Comparison of ENCODE assay signal across 8 cellular contexts in the genomic region with DNA sequence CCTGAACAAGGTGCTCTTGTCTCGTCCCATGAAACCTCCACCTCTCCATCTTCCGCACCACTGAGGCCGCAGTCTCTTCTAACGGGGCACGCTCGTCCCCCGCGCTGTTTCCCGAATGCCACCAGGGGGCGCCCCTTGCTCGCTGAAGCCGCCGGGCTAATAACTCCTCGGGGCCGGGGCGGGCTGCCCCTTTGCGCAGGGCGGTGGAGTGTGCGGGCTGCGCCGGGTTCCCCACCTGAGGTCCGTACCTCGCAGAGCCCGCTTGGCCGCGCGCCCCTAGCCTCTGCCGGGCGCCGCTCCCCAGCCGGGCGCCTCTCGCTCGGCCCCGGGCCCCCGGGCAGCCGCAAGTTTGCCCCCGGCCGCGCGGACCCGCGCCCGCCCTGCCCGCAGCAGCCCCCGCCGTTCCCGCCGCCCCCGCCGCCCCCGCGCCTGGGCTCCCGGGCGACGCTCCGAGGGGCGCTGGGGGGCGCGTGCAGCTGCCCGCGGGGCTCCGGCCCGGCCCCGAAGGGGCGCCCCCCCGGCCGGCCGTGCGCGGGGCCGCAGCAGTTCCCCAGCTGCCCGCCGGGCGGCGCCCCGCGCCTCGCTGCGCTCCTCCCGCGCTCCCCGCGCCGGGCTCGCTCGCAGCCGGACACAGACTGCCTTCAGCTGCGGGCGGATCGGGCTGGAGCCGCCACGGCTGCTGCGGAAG. TPM values are rescaled to one million over a fixed set of nuclear protein-coding genes. Genes with fewer than 3 reads are reported as not detected.
DNase-seq lines count a peak whose midpoint lies in the region; ATAC-seq and TF ChIP-seq lines count a peak whose summit lies in the region.

GRIK4 (plus strand) TSS at position 633 of the 688 bp plus-strand sequence. CDS start 148,571 bp downstream, outside the sequence.

- H3K4me3 Mint-ChIP-seq in CD8-positive, alpha-beta memory T cell = peak within 1 kb of the TSS in 5 of 7 donors; percentile 39 to 82 (median 57)

- peaks cover 53 to 81% of the 10 kb centered on the region in 2 donors for H3K27me3 Mint-ChIP-seq in CD8-positive, alpha-beta memory T cell

- H3K27me3 ChIP-seq in CD8-positive, alpha-beta memory T cell (ENCODE audit: insufficient read depth, low read length, poor library complexity, severe bottlenecking) = peaks cover 7% of the 10 kb centered on the region
- peaks cover 50% of the 10 kb centered on the region for H3K27me3 ChIP-seq in NT2/D1 (ENCODE audit: insufficient read depth, insufficient read length)

- no peak within 1 kb of the TSS for H3K27ac Mint-ChIP-seq in CD8-positive, alpha-beta memory T cell

- H3K9me3 Mint-ChIP-seq in CD8-positive, alpha-beta memory T cell = no peaks in the 10 kb centered on the region

- H3K9ac ChIP-seq in NT2/D1 (ENCODE audit: insufficient read length, low read depth) = peak within 1 kb of the TSS; percentile 61

- peaks cover 0 to 5% (median 3%) of the 10 kb centered on the region in 3 donors for H3K4me1 Mint-ChIP-seq in CD8-positive, alpha-beta memory T cell

- TF ChIP-seq POLR2A in erythroblast (IDR thresholded peaks at IDR 0.05; ENCODE audit: low read length) = no peak

- peak; percentile 71 for ATAC-seq in GM19467 (IDR thresholded peaks at IDR 0.05; ENCODE audit: unreplicated experiment)

- H3K4me1 ChIP-seq in CD8-positive, alpha-beta memory T cell (ENCODE audit: insufficient read depth, low read length) = no peaks in the 10 kb centered on the region
- H3K4me1 ChIP-seq in NT2/D1 (ENCODE audit: insufficient read depth, insufficient read length) = no peaks in the 10 kb centered on the region

- CTCF ChIA-PET in CD8-positive, alpha-beta memory T cell (lab: Charles Lee) = interaction anchor here (1.2 to 1.4 kb wide), 3 partner anchors 16 to 683 kb away, joined by 3 to 5 read pairs (median 3); no protein-coding TSS in a partner anchor

- no peak within 1 kb of the TSS for H3K4me3 ChIP-seq in CD8-positive, alpha-beta memory T cell (ENCODE audit: low read length)
- peak within 1 kb of the TSS; percentile 36 for H3K4me3 ChIP-seq in NT2/D1 (ENCODE audit: insufficient read length, low read depth)

- DNase-seq in CD8-positive, alpha-beta memory T cell = peak; percentile 43 to 73 (median 55)
- DNase-seq in HT-29 (ENCODE audit: low spot score) = peak; percentile 78
- DNase-seq in NT2/D1 (ENCODE audit: low read depth, low spot score) = peak; percentile 77
- peak; percentile 96 for DNase-seq in activated CD8-positive, alpha-beta memory T cell treated with anti-CD3 and anti-CD28 coated beads, Interleukin-2, amount 50 U/mL, for 48 hours
- DNase-seq in erythroblast (lab: John Stamatoyannopoulos, UW) = peak; percentile 74 to 84
- peak; percentile 83 for DNase-seq in myocyte (ENCODE audit: low read depth)
- peak; percentile 91 for DNase-seq in stimulated activated CD8-positive, alpha-beta memory T cell treated with anti-CD3 and anti-CD28 coated beads, Interleukin-4, amount 100 ng/mL, for 48 hours

- H3K36me3 ChIP-seq in CD8-positive, alpha-beta memory T cell (ENCODE audit: insufficient read depth, low read length) = no peaks in the 10 kb centered on the region
- H3K36me3 ChIP-seq in NT2/D1 (ENCODE audit: insufficient read depth, insufficient read length, low read length) = no peaks in the 10 kb centered on the region

- POLR2A ChIA-PET in CD8-positive, alpha-beta memory T cell (lab: Charles Lee) = no interaction called here

- no peaks in the 10 kb centered on the region for H3K36me3 Mint-ChIP-seq in CD8-positive, alpha-beta memory T cell

- no peak within 1 kb of the TSS for H3K27ac ChIP-seq in CD8-positive, alpha-beta memory T cell (ENCODE audit: low read depth, low read length)

- H3K9me3 ChIP-seq in CD8-positive, alpha-beta memory T cell (ENCODE audit: low read length) = no peaks in the 10 kb centered on the region
- H3K9me3 ChIP-seq in NT2/D1 (ENCODE audit: insufficient read depth, low read length) = no peaks in the 10 kb centered on the region

RNA-seq across cellular contexts. Expression of gene GRIK4, which starts in this region (rescaled TPM):
- under 1 TPM in 1 of 2 experiments, not detected in 1; 0.07 TPM for total RNA-seq in CD8-positive, alpha-beta memory T cell
- not detected for polyA plus RNA-seq in CD8-positive, alpha-beta memory T cell
- total RNA-seq in HT-29 (2014; rRNA removed; shearing (Covaris generic)) = not detected in 2 replicates
- total RNA-seq in myocyte = 0.27 and 0.52 TPM in 2 replicates
- polyA plus RNA-seq in myocyte (2012) = 0.54 TPM

Comparison
In these comparisons a context has a peak if more than half of its experiments do, and no peak if none do; other contexts are left out.
1. Peak in DNase-seq in CD8-positive, alpha-beta memory T cell; RNA of the gene not detected or under 1 TPM.
2. Peak in DNase-seq in HT-29; RNA of the gene not detected or under 1 TPM.
3. Peak in DNase-seq in myocyte; RNA of the gene not detected or under 1 TPM.